In the genomic region with DNA sequence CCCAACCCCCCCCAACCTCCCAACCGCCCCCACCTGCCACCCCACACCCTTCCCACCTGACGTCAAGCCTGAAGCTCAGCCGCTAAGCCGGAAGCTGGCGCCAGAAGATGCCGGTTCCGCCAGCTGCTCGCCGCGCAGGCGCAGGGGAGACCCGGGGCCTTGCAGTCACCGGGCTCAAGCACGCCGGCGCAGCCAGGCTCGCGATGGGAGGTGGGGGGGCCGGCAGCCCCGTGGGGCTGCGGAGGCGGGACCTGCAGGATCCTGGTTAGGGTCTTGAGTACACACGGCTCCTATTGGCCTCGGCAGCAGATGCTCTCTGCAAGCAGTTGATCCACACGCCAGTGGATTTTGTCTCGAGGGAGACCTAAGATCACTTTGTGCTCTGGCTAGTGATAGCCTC, we compare ENCODE assay signal across 1 cellular context.
TF ChIP-seq lines count a peak whose summit lies in the region.

Gene LIG4, minus strand, starts transcription at position 109 of the 400 bp plus-strand sequence. CDS start 4,268 bp downstream, outside the sequence.

TF ChIP-seq in HepG2, 621 proteins besides CTCF, POLR2A, EP300 and RAD21 (continued from another document and continues in another):
- TF ChIP-seq, protein P1, sequence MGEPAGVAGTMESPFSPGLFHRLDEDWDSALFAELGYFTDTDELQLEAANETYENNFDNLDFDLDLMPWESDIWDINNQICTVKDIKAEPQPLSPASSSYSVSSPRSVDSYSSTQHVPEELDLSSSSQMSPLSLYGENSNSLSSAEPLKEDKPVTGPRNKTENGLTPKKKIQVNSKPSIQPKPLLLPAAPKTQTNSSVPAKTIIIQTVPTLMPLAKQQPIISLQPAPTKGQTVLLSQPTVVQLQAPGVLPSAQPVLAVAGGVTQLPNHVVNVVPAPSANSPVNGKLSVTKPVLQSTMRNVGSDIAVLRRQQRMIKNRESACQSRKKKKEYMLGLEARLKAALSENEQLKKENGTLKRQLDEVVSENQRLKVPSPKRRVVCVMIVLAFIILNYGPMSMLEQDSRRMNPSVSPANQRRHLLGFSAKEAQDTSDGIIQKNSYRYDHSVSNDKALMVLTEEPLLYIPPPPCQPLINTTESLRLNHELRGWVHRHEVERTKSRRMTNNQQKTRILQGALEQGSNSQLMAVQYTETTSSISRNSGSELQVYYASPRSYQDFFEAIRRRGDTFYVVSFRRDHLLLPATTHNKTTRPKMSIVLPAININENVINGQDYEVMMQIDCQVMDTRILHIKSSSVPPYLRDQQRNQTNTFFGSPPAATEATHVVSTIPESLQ (CRISPR knock-in tag; conservative IDR thresholded peaks at IDR 0.05), result no peak
- TF ChIP-seq, protein P2, sequence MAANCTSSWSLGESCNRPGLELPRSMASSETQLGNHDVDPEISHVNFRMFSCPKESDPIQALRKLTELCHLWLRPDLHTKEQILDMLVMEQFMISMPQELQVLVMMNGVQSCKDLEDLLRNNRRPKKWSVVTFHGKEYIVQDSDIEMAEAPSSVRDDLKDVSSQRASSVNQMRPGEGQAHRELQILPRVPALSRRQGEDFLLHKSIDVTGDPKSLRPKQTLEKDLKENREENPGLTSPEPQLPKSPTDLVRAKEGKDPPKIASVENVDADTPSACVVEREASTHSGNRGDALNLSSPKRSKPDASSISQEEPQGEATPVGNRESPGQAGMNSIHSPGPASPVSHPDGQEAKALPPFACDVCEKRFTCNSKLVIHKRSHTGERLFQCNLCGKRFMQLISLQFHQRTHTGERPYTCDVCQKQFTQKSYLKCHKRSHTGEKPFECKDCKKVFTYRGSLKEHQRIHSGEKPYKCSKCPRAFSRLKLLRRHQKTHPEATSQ (CRISPR knock-in tag; IDR thresholded peaks at IDR 0.05; ENCODE audit: borderline replicate concordance), result no peak
- TF ChIP-seq, protein P3, sequence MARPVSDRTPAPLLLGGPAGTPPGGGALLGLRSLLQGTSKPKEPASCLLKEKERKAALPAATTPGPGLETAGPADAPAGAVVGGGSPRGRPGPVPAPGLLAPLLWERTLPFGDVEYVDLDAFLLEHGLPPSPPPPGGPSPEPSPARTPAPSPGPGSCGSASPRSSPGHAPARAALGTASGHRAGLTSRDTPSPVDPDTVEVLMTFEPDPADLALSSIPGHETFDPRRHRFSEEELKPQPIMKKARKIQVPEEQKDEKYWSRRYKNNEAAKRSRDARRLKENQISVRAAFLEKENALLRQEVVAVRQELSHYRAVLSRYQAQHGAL (CRISPR knock-in tag; IDR thresholded peaks at IDR 0.05; ENCODE audit: not compliant biosample characterization), result no peak
- TF ChIP-seq ZNF546 (CRISPR knock-in tag; conservative IDR thresholded peaks at IDR 0.05) (no peak), ZBTB38 (CRISPR knock-in tag; IDR thresholded peaks at IDR 0.05) (no peak), HOMEZ (CRISPR knock-in tag; IDR thresholded peaks at IDR 0.05; ENCODE audit: low read depth) (no peak), HDAC1 (CRISPR knock-in tag; IDR thresholded peaks at IDR 0.05) (peak; percentile 77), ZNF343 (CRISPR knock-in tag; IDR thresholded peaks at IDR 0.05) (no peak), KAT7 (CRISPR knock-in tag; IDR thresholded peaks at IDR 0.05; ENCODE audit: borderline replicate concordance) (0 out of 2 replicates have a peak, but pooled peaks have one; percentile 49), ZSCAN31 (CRISPR knock-in tag; IDR thresholded peaks at IDR 0.05; ENCODE audit: low read depth) (no peak), SIN3A (IDR thresholded peaks at IDR 0.05; ENCODE audit: borderline replicate concordance, low read depth, low read length) (peak; percentile 86), ATM (IDR thresholded peaks at IDR 0.05; ENCODE audit: borderline replicate concordance) (no peak), ZBTB26 (CRISPR knock-in tag; IDR thresholded peaks at IDR 0.05; ENCODE audit: borderline replicate concordance) (no peak), FOXA1 (IDR thresholded peaks at IDR 0.05) (no peak), FOXA1 (CRISPR knock-in tag; IDR thresholded peaks at IDR 0.05) (peak; percentile 44; the same call in 1 of the 2 replicates), PLRG1 (conservative IDR thresholded peaks at IDR 0.05) (no peak), ZNF350 (CRISPR knock-in tag; IDR thresholded peaks at IDR 0.05; ENCODE audit: borderline replicate concordance, low read depth) (no peak), ZSCAN21 (CRISPR knock-in tag; IDR thresholded peaks at IDR 0.05; ENCODE audit: borderline replicate concordance) (no peak), ZNF333 (CRISPR knock-in tag; IDR thresholded peaks at IDR 0.05; ENCODE audit: borderline replicate concordance) (no peak), ETV5 (CRISPR knock-in tag; IDR thresholded peaks at IDR 0.05; ENCODE audit: borderline replicate concordance) (peak; percentile 69), ZNF878 (CRISPR knock-in tag; IDR thresholded peaks at IDR 0.05) (no peak), ADNP (CRISPR knock-in tag; IDR thresholded peaks at IDR 0.05) (no peak), GTF2F1 (IDR thresholded peaks at IDR 0.05; ENCODE audit: low read length) (no peak), ZNF776 (CRISPR knock-in tag; IDR thresholded peaks at IDR 0.05) (no peak), HOXD1 (CRISPR knock-in tag; IDR thresholded peaks at IDR 0.05) (no peak), TFDP2 (CRISPR knock-in tag; IDR thresholded peaks at IDR 0.05) (0 out of 2 replicates have a peak, but pooled peaks have one; percentile 27), SP2 (CRISPR knock-in tag; IDR thresholded peaks at IDR 0.05) (no peak), SP1 (IDR thresholded peaks at IDR 0.05) (no peak), SP1 (CRISPR knock-in tag; IDR thresholded peaks at IDR 0.05) (no peak), SNAPC5 (CRISPR knock-in tag; IDR thresholded peaks at IDR 0.05; ENCODE audit: borderline replicate concordance) (no peak), MTF2 (CRISPR knock-in tag; IDR thresholded peaks at IDR 0.05; ENCODE audit: borderline replicate concordance) (no peak)
- TF ChIP-seq, protein P4, sequence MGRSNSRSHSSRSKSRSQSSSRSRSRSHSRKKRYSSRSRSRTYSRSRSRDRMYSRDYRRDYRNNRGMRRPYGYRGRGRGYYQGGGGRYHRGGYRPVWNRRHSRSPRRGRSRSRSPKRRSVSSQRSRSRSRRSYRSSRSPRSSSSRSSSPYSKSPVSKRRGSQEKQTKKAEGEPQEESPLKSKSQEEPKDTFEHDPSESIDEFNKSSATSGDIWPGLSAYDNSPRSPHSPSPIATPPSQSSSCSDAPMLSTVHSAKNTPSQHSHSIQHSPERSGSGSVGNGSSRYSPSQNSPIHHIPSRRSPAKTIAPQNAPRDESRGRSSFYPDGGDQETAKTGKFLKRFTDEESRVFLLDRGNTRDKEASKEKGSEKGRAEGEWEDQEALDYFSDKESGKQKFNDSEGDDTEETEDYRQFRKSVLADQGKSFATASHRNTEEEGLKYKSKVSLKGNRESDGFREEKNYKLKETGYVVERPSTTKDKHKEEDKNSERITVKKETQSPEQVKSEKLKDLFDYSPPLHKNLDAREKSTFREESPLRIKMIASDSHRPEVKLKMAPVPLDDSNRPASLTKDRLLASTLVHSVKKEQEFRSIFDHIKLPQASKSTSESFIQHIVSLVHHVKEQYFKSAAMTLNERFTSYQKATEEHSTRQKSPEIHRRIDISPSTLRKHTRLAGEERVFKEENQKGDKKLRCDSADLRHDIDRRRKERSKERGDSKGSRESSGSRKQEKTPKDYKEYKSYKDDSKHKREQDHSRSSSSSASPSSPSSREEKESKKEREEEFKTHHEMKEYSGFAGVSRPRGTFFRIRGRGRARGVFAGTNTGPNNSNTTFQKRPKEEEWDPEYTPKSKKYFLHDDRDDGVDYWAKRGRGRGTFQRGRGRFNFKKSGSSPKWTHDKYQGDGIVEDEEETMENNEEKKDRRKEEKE (IDR thresholded peaks at IDR 0.05), result no peak
- TF ChIP-seq, protein P5, sequence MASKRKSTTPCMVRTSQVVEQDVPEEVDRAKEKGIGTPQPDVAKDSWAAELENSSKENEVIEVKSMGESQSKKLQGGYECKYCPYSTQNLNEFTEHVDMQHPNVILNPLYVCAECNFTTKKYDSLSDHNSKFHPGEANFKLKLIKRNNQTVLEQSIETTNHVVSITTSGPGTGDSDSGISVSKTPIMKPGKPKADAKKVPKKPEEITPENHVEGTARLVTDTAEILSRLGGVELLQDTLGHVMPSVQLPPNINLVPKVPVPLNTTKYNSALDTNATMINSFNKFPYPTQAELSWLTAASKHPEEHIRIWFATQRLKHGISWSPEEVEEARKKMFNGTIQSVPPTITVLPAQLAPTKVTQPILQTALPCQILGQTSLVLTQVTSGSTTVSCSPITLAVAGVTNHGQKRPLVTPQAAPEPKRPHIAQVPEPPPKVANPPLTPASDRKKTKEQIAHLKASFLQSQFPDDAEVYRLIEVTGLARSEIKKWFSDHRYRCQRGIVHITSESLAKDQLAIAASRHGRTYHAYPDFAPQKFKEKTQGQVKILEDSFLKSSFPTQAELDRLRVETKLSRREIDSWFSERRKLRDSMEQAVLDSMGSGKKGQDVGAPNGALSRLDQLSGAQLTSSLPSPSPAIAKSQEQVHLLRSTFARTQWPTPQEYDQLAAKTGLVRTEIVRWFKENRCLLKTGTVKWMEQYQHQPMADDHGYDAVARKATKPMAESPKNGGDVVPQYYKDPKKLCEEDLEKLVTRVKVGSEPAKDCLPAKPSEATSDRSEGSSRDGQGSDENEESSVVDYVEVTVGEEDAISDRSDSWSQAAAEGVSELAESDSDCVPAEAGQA (IDR thresholded peaks at IDR 0.05; ENCODE audit: low read depth), result no peak
- TF ChIP-seq, protein P5 (CRISPR knock-in tag; IDR thresholded peaks at IDR 0.05; ENCODE audit: borderline replicate concordance), result no peak
- TF ChIP-seq, protein P6, sequence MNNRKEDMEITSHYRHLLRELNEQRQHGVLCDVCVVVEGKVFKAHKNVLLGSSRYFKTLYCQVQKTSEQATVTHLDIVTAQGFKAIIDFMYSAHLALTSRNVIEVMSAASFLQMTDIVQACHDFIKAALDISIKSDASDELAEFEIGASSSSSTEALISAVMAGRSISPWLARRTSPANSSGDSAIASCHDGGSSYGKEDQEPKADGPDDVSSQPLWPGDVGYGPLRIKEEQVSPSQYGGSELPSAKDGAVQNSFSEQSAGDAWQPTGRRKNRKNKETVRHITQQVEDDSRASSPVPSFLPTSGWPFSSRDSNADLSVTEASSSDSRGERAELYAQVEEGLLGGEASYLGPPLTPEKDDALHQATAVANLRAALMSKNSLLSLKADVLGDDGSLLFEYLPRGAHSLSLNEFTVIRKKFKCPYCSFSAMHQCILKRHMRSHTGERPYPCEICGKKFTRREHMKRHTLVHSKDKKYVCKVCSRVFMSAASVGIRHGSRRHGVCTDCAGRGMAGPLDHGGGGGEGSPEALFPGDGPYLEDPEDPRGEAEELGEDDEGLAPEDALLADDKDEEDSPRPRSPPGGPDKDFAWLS (CRISPR knock-in tag; IDR thresholded peaks at IDR 0.05; ENCODE audit: borderline replicate concordance), result no peak
- TF ChIP-seq, protein P7, sequence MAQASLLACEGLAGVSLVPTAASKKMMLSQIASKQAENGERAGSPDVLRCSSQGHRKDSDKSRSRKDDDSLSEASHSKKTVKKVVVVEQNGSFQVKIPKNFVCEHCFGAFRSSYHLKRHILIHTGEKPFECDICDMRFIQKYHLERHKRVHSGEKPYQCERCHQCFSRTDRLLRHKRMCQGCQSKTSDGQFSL (CRISPR knock-in tag; IDR thresholded peaks at IDR 0.05), result peak; percentile 96
- TF ChIP-seq, protein P8, sequence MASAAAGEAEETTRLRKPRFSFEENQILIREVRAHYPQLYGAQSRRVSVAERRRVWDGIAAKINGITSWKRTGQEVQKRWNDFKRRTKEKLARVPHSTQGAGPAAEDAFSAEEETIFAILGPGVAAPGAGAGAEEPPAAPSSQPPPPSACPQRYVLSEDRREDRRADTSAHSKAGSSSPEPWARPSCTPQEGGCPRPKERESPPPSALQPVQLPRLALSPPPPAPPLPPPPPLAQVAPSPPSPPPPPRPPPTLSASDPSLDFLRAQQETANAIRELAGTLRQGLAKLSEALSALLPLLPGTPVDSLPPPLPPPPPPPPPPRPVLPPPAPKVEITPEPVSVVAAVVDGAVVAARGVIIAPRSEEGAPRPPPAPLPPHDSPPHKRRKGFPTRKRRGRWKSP (CRISPR knock-in tag; IDR thresholded peaks at IDR 0.05), result no peak
